Comparison of ENCODE assay signal across 1 cellular context in genomic region chr6:148868901-148869300, GRCh38.
A peak's percentile ranks its signal among the peaks of the same experiment; 100 is the strongest.
TF ChIP-seq lines count a peak whose summit lies in the region.

No MANE protein-coding gene starts in this region.

TF ChIP-seq in H1, 55 proteins besides CTCF, POLR2A, EP300 and RAD21:
- TF ChIP-seq ATF3 (IDR thresholded peaks at IDR 0.05; ENCODE audit: insufficient read depth, low read depth, low read length) (no peak), TEAD4 (IDR thresholded peaks at IDR 0.05; ENCODE audit: low read depth, low read length) (peak; percentile 75)
TF ChIP-seq in H1: peak in this region for 1.
